In the genomic region with DNA sequence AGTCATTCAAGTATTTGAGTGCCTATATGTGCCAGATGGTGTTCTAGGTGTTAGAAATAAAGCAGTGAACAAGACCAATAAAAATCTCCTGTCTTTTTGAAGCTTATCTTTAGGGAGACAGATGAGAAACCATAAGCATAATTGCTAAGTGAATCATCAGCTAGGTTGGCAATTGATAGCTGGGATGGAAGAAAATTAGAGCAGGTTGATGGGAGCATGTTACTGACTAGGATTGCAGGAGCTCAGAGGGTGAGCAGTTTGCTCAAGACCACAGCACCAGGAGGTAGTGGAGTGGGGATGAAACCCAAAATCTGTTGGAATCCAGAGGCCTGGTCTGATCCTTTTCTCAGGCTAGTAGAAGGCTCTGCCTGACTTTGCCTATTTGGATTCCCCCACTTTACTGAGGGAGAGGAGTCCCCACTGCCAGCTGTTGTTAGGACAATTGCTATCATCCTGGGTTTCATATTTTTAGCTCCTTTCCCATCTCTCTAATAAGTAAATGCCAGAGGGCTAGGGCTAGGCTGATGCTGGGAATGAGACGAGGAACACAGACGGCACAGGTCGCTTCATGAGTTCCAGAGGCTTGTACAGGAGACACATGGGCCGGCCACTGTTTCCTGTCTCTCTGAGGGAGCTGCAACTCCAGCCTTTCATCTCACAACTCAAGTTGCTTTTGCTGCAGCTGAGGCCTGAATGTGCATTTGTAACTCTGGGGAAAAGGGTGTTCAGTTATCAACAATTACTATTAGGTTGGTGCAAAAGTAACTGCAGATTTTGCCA, we compare ENCODE assay signal across 19 cellular contexts.
"Had no signal": no experiment of that assay in that cellular context is flagged by ENCODE, and none has a peak within 500 bp of the region (broad histone marks: within the 10 kb centered on the region; RNA-seq: fewer than 3 reads in every experiment).

No MANE protein-coding gene starts in this region.

- H3K4me3 ChIP-seq: ascending aorta, gastrocnemius medialis, lung, mucosa of descending colon, prostate gland, sigmoid colon, suprapubic skin had no signal

- H3K4me1 Mint-ChIP-seq: activated CD8-positive, alpha-beta memory T cell treated with anti-CD3 and anti-CD28 coated beads, Interleukin-2, amount 10 ng/mL, durations not matched to agents 7 days and 5 days had no signal

- H3K27me3 ChIP-seq: ascending aorta, gastrocnemius medialis, sigmoid colon, suprapubic skin had no signal

- H3K36me3 Mint-ChIP-seq: activated CD8-positive, alpha-beta memory T cell treated with anti-CD3 and anti-CD28 coated beads, Interleukin-2, amount 10 ng/mL, durations not matched to agents 7 days and 5 days; naive thymus-derived CD8-positive, alpha-beta T cell had no signal

- H3K27ac Mint-ChIP-seq: activated CD8-positive, alpha-beta memory T cell treated with anti-CD3 and anti-CD28 coated beads, Interleukin-2, amount 10 ng/mL, durations not matched to agents 7 days and 5 days; activated T-cell treated with anti-CD3 and anti-CD28 coated beads, Interleukin-2, amount 50 U/mL, for 24 hours had no signal

- H3K4me1 ChIP-seq: ascending aorta, gastrocnemius medialis, prostate gland, suprapubic skin had no signal

- DNase-seq: activated CD4-positive, alpha-beta T cell treated with anti-CD3 and anti-CD28 coated beads for 1 hour; activated CD4-positive, alpha-beta T cell treated with anti-CD3 and anti-CD28 coated beads, Interleukin-2, amount 50 U/mL, for 48 hours; activated CD8-positive, alpha-beta memory T cell treated with anti-CD3 and anti-CD28 coated beads, Interleukin-2, amount 10 ng/mL, durations not matched to agents 7 days and 5 days; activated effector memory CD4-positive, alpha-beta T cell treated with anti-CD3 and anti-CD28 coated beads, Interleukin-2, amount 50 U/mL, for 16 hours; activated T-cell treated with anti-CD3 and anti-CD28 coated beads, Interleukin-2, amount 50 U/mL, for 24 hours; effector CD8-positive, alpha-beta T cell; gastrocnemius medialis; left cardiac atrium; mucosa of descending colon; occipital lobe; sigmoid colon; stimulated activated CD4-positive, alpha-beta T cell treated with anti-CD3 and anti-CD28 coated beads, Interleukin-12 subunit alpha, Interleukin-12 subunit beta, amount 100 ng/mL, for 4 hours; stimulated activated naive CD8-positive, alpha-beta T cell treated with anti-CD3 and anti-CD28 coated beads, Interleukin-15, Interleukin-2, amounts not matched to agents 100 U/mL and 50 U/mL, for 24 hours; T-helper 9 cell had no signal

- H3K27ac ChIP-seq: ascending aorta, gastrocnemius medialis, prostate gland, sigmoid colon, suprapubic skin had no signal

- H3K9me3 Mint-ChIP-seq: activated T-cell treated with anti-CD3 and anti-CD28 coated beads, Interleukin-2, amount 50 U/mL, for 24 hours; naive thymus-derived CD8-positive, alpha-beta T cell had no signal

- H3K4me3 Mint-ChIP-seq: activated CD8-positive, alpha-beta memory T cell treated with anti-CD3 and anti-CD28 coated beads, Interleukin-2, amount 10 ng/mL, durations not matched to agents 7 days and 5 days; activated T-cell treated with anti-CD3 and anti-CD28 coated beads, Interleukin-2, amount 50 U/mL, for 24 hours; naive thymus-derived CD8-positive, alpha-beta T cell had no signal

- H3K36me3 ChIP-seq: ascending aorta, gastrocnemius medialis, prostate gland, sigmoid colon, suprapubic skin had no signal

- H3K9me3 ChIP-seq: ascending aorta, gastrocnemius medialis, mucosa of descending colon, prostate gland, sigmoid colon, suprapubic skin had no signal
